In the genomic region with DNA sequence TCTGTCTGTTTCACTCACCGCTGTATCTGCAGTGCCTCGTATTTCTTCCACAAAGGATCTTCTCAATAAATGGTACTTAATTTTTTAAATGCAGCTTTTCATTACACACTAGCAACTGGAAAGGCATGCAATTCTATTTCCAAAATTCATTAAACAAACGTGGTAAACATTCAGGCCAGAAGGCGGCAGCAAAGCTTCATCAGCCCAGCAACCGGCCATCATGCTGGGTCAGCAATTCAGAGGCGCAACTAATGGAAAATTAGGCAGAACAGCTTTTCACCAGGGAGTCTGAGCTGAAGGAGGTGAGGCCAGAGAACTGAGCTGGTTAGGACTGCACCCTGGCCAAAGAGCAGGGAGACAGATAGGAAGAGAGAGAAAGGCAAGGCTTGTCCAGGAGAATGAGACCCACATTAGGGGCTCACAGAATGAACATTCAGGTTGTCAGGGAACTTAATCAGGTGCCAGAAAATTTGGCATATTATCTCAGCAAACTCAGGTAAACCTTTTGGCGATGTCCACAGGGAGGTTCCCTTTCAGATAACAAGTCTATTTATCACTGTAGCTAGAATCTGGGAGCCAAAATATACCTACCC, we compare ENCODE assay signal across 8 cellular contexts. TPM values are rescaled to one million over a fixed set of nuclear protein-coding genes. Genes with fewer than 3 reads are reported as not detected.
A peak's percentile ranks its signal among the peaks of the same experiment; 100 is the strongest.
DNase-seq lines count a peak whose midpoint lies in the region; ATAC-seq, FAIRE-seq and TF ChIP-seq lines count a peak whose summit lies in the region.

No MANE protein-coding gene starts in this region.

- no peaks in the 10 kb centered on the region for H3K79me2 ChIP-seq in K562 (ENCODE audit: control insufficient read depth, insufficient read depth, low read length)

- no peak for TF ChIP-seq POLR2A in K562 (conservative IDR thresholded peaks at IDR 0.05)
- TF ChIP-seq POLR2A in testis (IDR thresholded peaks at IDR 0.05): no peak

- no peaks in the 10 kb centered on the region for H3K9me3 ChIP-seq in K562 (replicated peaks; ENCODE audit: control insufficient read depth, insufficient read depth, low read depth, low read length)
- no peaks in the 10 kb centered on the region for H3K9me3 ChIP-seq in testis

- peak; percentile 65 for ATAC-seq in GM18907 (IDR thresholded peaks at IDR 0.05; ENCODE audit: unreplicated experiment)
- no peak for ATAC-seq in K562
- no peak for ATAC-seq in HG03378 (IDR thresholded peaks at IDR 0.05; ENCODE audit: unreplicated experiment)
- ATAC-seq in HG03565 (IDR thresholded peaks at IDR 0.05; ENCODE audit: unreplicated experiment): no peak

- intact Hi-C loops in K562 (cut with micrococcal nuclease) (loop anchor here (2.0 to 5.0 kb wide), 2 partner anchors 465 to 634 kb away; no protein-coding TSS in a partner anchor), testis (cut with DNase I; ENCODE audit: low total_unique reads) (loop anchor here (10.0 kb wide), 1 partner anchor 47 kb away; no protein-coding TSS in a partner anchor)

- no peak overlapping the region for H3K4me3 ChIP-seq in K562
- no peak overlapping the region for H3K4me3 ChIP-seq in testis

- no peaks in the 10 kb centered on the region for H3K9me1 ChIP-seq in K562 (ENCODE audit: control insufficient read depth, insufficient read depth, low read length)

- FAIRE-seq in K562 (lab: Jason Lieb, UNC): peak; percentile 32

- TF ChIP-seq CTCF in K562 (IDR thresholded peaks at IDR 0.05 in 2 of 3, conservative IDR thresholded peaks at IDR 0.05 in 1 of 3; ENCODE audit: insufficient read depth in 2 of 3, low read depth in 1 of 3, low read length in 3 of 3) (peak; percentile 34 to 55 (median 48); a peak in 4 of 6 replicates), testis (IDR thresholded peaks at IDR 0.05) (peak; percentile 71 to 79 (median 76))

- in situ Hi-C loops in K562 (cut with MboI): no loop called here

- 0% methylated on average over 7 of the region's 7 CpGs for WGBS in K562 (ENCODE audit: insufficient coverage, low coverage, missing lambda C conversion rate)
- WGBS in testis, 2 donors: 34 to 37% methylated on average over 7 of the region's 7 CpGs

- BruUV-seq in K562 (replicated peaks; lab: Mats Ljungman, UMichigan): no TSS peak

- no peaks in the 10 kb centered on the region for H4K20me1 ChIP-seq in K562 (replicated peaks; ENCODE audit: control insufficient read depth, insufficient read depth, low read length)

- H3K36me3 ChIP-seq in K562 (ENCODE audit: control insufficient read depth, insufficient read depth, low read length) (no peaks in the 10 kb centered on the region), testis (ENCODE audit: low read depth, missing control alignments) (no peaks in the 10 kb centered on the region)

- H2AFZ ChIP-seq in K562 (ENCODE audit: low read depth, low read length): no peak overlapping the region

- H3K4me1 ChIP-seq in K562 (replicated peaks in 1 of 2; ENCODE audit: control insufficient read depth in 2 of 2, insufficient read depth in 2 of 2, low read length in 2 of 2) (no peaks in the 10 kb centered on the region), testis (no peaks in the 10 kb centered on the region)

- CTCF ChIA-PET in K562 (lab: Yijun Ruan, JAX; ENCODE audit: low intra/inter-chr PET ratio): no interaction called here

- H3K4me2 ChIP-seq in K562 (ENCODE audit: insufficient read depth, low read length): no peak overlapping the region

- H3K27me3 ChIP-seq in K562 (ENCODE audit: control insufficient read depth in 2 of 2, insufficient read depth in 2 of 2, low read length in 2 of 2) (no peaks in the 10 kb centered on the region), testis (no peaks in the 10 kb centered on the region)

- DNase-seq in C1 segment of cervical spinal cord (lab: John Stamatoyannopoulos, UW): peak in 11 of 14 donors; percentile 5 to 47 (median 26)
- peak; percentile 45 for DNase-seq in NAMALWA (ENCODE audit: low spot score)
- peak; percentile 14 to 21 (median 18) for DNase-seq in K562 (ENCODE audit: extremely low read depth in 1 of 4, low spot score in 3 of 4)
- peak; percentile 69 for DNase-seq in inferior parietal cortex (ENCODE audit: extremely low spot score)
- peak; percentile 82 for DNase-seq in testis

- H3K27ac ChIP-seq in K562 (ENCODE audit: extremely low read depth, low read depth, low read length) (no peak overlapping the region), testis (no peak overlapping the region)

- POLR2A ChIA-PET in K562 (lab: Yijun Ruan, JAX): no interaction called here

- peak; percentile 12 to 53; a peak in 2 of 4 replicates for TF ChIP-seq RAD21 in K562 (CRISPR knock-in tag; conservative IDR thresholded peaks at IDR 0.05 in 1 of 2, IDR thresholded peaks at IDR 0.05 in 1 of 2)

- TF ChIP-seq EP300 in K562 (IDR thresholded peaks at IDR 0.05; ENCODE audit: low read length): no peak

- H3K9ac ChIP-seq in K562 (ENCODE audit: insufficient read depth in 1 of 2, low read depth in 2 of 2, low read length in 2 of 2): no peak overlapping the region

TF ChIP-seq in K562, 482 proteins besides CTCF, POLR2A, EP300 and RAD21:
- TF ChIP-seq MAFG (tag; conservative IDR thresholded peaks at IDR 0.05) (peak; percentile 87), MAFK (IDR thresholded peaks at IDR 0.05; ENCODE audit: low read length) (peak; percentile 87), MAFF (IDR thresholded peaks at IDR 0.05; ENCODE audit: low read length) (peak; percentile 89), MYNN (IDR thresholded peaks at IDR 0.05) (no peak), MYNN (CRISPR knock-in tag; IDR thresholded peaks at IDR 0.05) (no peak), ZNF316 (IDR thresholded peaks at IDR 0.05) (peak; percentile 92), C11orf30 (IDR thresholded peaks at IDR 0.05; ENCODE audit: low read depth) (peak; percentile 90), SRSF1 (IDR thresholded peaks at IDR 0.05; ENCODE audit: low read depth, low read length) (no peak)

RNA-seq across cellular contexts. Expression of gene RNF180, which starts 17.7 kb away (rescaled TPM):
- not detected in 2 replicates for total RNA-seq in K562 (2011; cell fraction: chromatin; rRNA removed; ENCODE audit: low replicate concordance)
- not detected in 2 replicates for total RNA-seq in K562 (2011; cell fraction: nucleolus; rRNA removed)
- total RNA-seq in K562 (2011; cell fraction: nucleoplasm; rRNA removed): not detected in 2 replicates
- total RNA-seq in K562 (2014; rRNA removed): 0.05 TPM in 1 of 2 replicates, not detected in the other
- total RNA-seq in K562 (2014; rRNA removed; fragmentation: Illumina TruSeq; extraction: Trizol): not detected in 2 replicates
- total RNA-seq in K562 (2015; rRNA removed; fragmentation: Illumina TruSeq; extraction: Trizol): not detected in 2 replicates
- not detected in 2 replicates for total RNA-seq in K562 (2021)
- not detected in 2 replicates for polyA plus RNA-seq in K562 (2011; rRNA removed)
- not detected in 2 replicates for polyA plus RNA-seq in K562 (2011; cell fraction: cytosol; rRNA removed)
- polyA plus RNA-seq in K562 (2011; cell fraction: nucleus; rRNA removed): not detected in 2 replicates
- polyA plus RNA-seq in K562 (2012): not detected in 2 replicates
- polyA plus RNA-seq in K562 (2014; fragmentation: Illumina TruSeq; extraction: Trizol): not detected in 2 replicates
- not detected for polyA plus RNA-seq in K562 (2014; fragmentation: Nextera tagmentation; extraction: Ambion mirVana)
- polyA plus RNA-seq in K562 (2014; rRNA removed): not detected in 2 replicates
- polyA minus RNA-seq in K562 (2011; rRNA and poly(A)+ RNA removed): not detected in 2 replicates
- not detected in 2 replicates for polyA minus RNA-seq in K562 (2011; cell fraction: cytosol; rRNA and poly(A)+ RNA removed)
- not detected in 2 replicates for polyA minus RNA-seq in K562 (2011; cell fraction: nucleus; rRNA and poly(A)+ RNA removed)
- total RNA-seq in testis: 10 to 100 TPM; 23.1 to 25.6 TPM
- 4.5 TPM for polyA plus RNA-seq in testis (ENCODE audit: insufficient read depth, low read depth, low replicate concordance)

Comparison
In these comparisons a context has a peak if more than half of its experiments do, and no peak if none do; other contexts are left out.
1. DNase-seq: peak in every context shown above with its lines; median percentile 82 in testis; 69 in inferior parietal cortex; 45 in NAMALWA; 26 in C1 segment of cervical spinal cord; 18 in K562.
2. RNA of gene RNF180, which starts 17.7 kb away (total RNA-seq): 23.1 to 25.6 TPM in testis; 0.05 TPM in K562; every median in the first group is over 10 times any median in the second.